Comparison of ENCODE assay signal across 9 cellular contexts in genomic region chr7:105352018-105352612, GRCh38. TPM values are rescaled to one million over a fixed set of nuclear protein-coding genes. Genes with fewer than 3 reads are reported as not detected.
DNase-seq lines count a peak whose midpoint lies in the region; ATAC-seq, FAIRE-seq and TF ChIP-seq lines count a peak whose summit lies in the region.
"Had no signal": no experiment of that assay in that cellular context is flagged by ENCODE, and none has a peak within 500 bp of the region (broad histone marks: within the 10 kb centered on the region; RNA-seq: fewer than 3 reads in every experiment).

No MANE protein-coding gene starts in this region.

- H3K27me3 Mint-ChIP-seq in astrocyte (ENCODE audit: low read depth, unreplicated experiment) = no peaks in the 10 kb centered on the region

- peak; percentile 95 for FAIRE-seq in A204.1 (lab: Jason Lieb, UNC)
- FAIRE-seq in astrocyte (lab: Jason Lieb, UNC) = no peak
- FAIRE-seq in keratinocyte (lab: Jason Lieb, UNC) = no peak
- FAIRE-seq: G401.6 had no signal

- H3K4me3 Mint-ChIP-seq in astrocyte (ENCODE audit: unreplicated experiment) = peak overlapping the region; percentile 76

- H3K9me3 ChIP-seq in SU-DHL-6 (ENCODE audit: insufficient read depth, low read length) = no peaks in the 10 kb centered on the region
- no peaks in the 10 kb centered on the region for H3K9me3 ChIP-seq in astrocyte (ENCODE audit: insufficient read depth, low read depth, low read length)
- H3K9me3 ChIP-seq in keratinocyte (ENCODE audit: control insufficient read depth, low read depth, low read length) = no peaks in the 10 kb centered on the region

- peak overlapping the region; percentile 85 for H3K27ac Mint-ChIP-seq in astrocyte (ENCODE audit: unreplicated experiment)

- H3K4me2 ChIP-seq in SU-DHL-6 (ENCODE audit: low read depth, low read length, poor library complexity, severe bottlenecking) (peak overlapping the region; percentile 48), astrocyte (ENCODE audit: low read length) (peak overlapping the region; percentile 79), keratinocyte (ENCODE audit: control insufficient read depth, extremely low read depth, insufficient read depth, low read depth, low read length) (peak overlapping the region; percentile 83)

- dilution Hi-C loops in keratinocyte (cut with MboI; ENCODE audit: extremely low pct_ligation_motif_present, low sequenced_read_pairs) = no loop called here

- H3K27me3 ChIP-seq in SU-DHL-6 (ENCODE audit: low read length) = no peaks in the 10 kb centered on the region
- H3K27me3 ChIP-seq in astrocyte (ENCODE audit: insufficient read depth, low read length) = no peaks in the 10 kb centered on the region
- H3K27me3 ChIP-seq in keratinocyte (ENCODE audit: control insufficient read depth, extremely low read depth, insufficient read depth, low read length) = no peaks in the 10 kb centered on the region

- H3K9me3 Mint-ChIP-seq in astrocyte (ENCODE audit: unreplicated experiment) = no peaks in the 10 kb centered on the region

- H3K4me1 ChIP-seq in astrocyte (ENCODE audit: insufficient read depth, low read length) (peaks cover 30% of the 10 kb centered on the region), keratinocyte (ENCODE audit: control insufficient read depth, extremely low read depth, insufficient read depth, low read length) (peaks cover 28% of the 10 kb centered on the region)

- H3F3A ChIP-seq in SU-DHL-6 (ENCODE audit: insufficient read depth) = 0 out of 2 replicates have a peak, but pooled peaks cover 6% of the 10 kb centered on the region

- peak; percentile 98 for DNase-seq in astrocyte (ENCODE audit: low read depth)
- DNase-seq in keratinocyte (ENCODE audit: low read depth, low spot score) = peak; percentile 7
- DNase-seq in stimulated activated CD4-positive, alpha-beta T cell treated with anti-CD3 and anti-CD28 coated beads, Interleukin-4, amount 100 ng/mL, for 1 hour = peak; percentile 15
- DNase-seq in DMS53 (lab: John Stamatoyannopoulos, UW) = no peak

- H3K9me2 ChIP-seq in SU-DHL-6 (replicated peaks; ENCODE audit: insufficient read depth, low read length) = no peaks in the 10 kb centered on the region

- H3K27ac ChIP-seq in SU-DHL-6 (ENCODE audit: low read depth, low read length) = 0 out of 2 replicates have a peak overlapping the region, but pooled peaks have one; percentile 18
- peak overlapping the region; percentile 69 for H3K27ac ChIP-seq in astrocyte (ENCODE audit: low read depth, low read length)
- peak overlapping the region; percentile 65 for H3K27ac ChIP-seq in keratinocyte (ENCODE audit: control insufficient read depth, insufficient read depth, low read length)

- no peak for TF ChIP-seq CTCF in SU-DHL-6 (IDR thresholded peaks at IDR 0.05; ENCODE audit: insufficient read depth, low read length, poor library complexity, severe bottlenecking)
- no peak for TF ChIP-seq CTCF in astrocyte (IDR thresholded peaks at IDR 0.05; ENCODE audit: insufficient read depth, low read depth, low read length)
- no peak for TF ChIP-seq CTCF in keratinocyte (optimal IDR thresholded peaks at IDR 0.05 in 1 of 3, IDR thresholded peaks at IDR 0.05 in 1 of 3, conservative IDR thresholded peaks at IDR 0.05 in 1 of 3; ENCODE audit: extremely low read depth in 1 of 3, insufficient read depth in 2 of 3, low read length in 3 of 3)

- H3K4me1 Mint-ChIP-seq in astrocyte (ENCODE audit: low read depth, unreplicated experiment) = peaks cover 23% of the 10 kb centered on the region

- H3K4me3 ChIP-seq in SU-DHL-6 (ENCODE audit: insufficient read depth, low read length, poor library complexity, severe bottlenecking) (no peak overlapping the region), astrocyte (ENCODE audit: insufficient read depth, low read depth, low read length) (peak overlapping the region; percentile 15), keratinocyte (ENCODE audit: control insufficient read depth in 2 of 3, extremely low read depth in 1 of 3, insufficient read depth in 2 of 3, low read depth in 1 of 3, low read length in 3 of 3) (peak overlapping the region in 2 of 3 experiments; percentile 18 to 29)

- no peak overlapping the region for H2AFZ ChIP-seq in SU-DHL-6 (ENCODE audit: low read depth, low read length, severe bottlenecking)
- H2AFZ ChIP-seq in astrocyte (ENCODE audit: low read depth, low read length) = peak overlapping the region; percentile 31
- H2AFZ ChIP-seq in keratinocyte (ENCODE audit: control insufficient read depth, low read length) = peak overlapping the region; percentile 50

- H3K9ac ChIP-seq in SU-DHL-6 (ENCODE audit: low read length) (no peak overlapping the region), astrocyte (ENCODE audit: low read length) (peak overlapping the region; percentile 48), keratinocyte (ENCODE audit: control insufficient read depth, extremely low read depth, insufficient read depth, low read length) (no peak overlapping the region)

- H3K9me1 ChIP-seq in keratinocyte (ENCODE audit: control insufficient read depth, extremely low read depth, insufficient read depth, low read length) = peaks cover 12% of the 10 kb centered on the region

- peaks cover 6% of the 10 kb centered on the region; the same call in 1 of the 2 replicates for H3K79me2 ChIP-seq in SU-DHL-6 (ENCODE audit: insufficient read depth, low read length)
- peaks cover 69% of the 10 kb centered on the region for H3K79me2 ChIP-seq in astrocyte (ENCODE audit: insufficient read depth, low read length)
- peaks cover 63% of the 10 kb centered on the region for H3K79me2 ChIP-seq in keratinocyte (ENCODE audit: control insufficient read depth, insufficient read depth, low read length)

- ATAC-seq in GM19043 (IDR thresholded peaks at IDR 0.05; ENCODE audit: low read depth, unreplicated experiment) (peak; percentile 90), HG03354 (IDR thresholded peaks at IDR 0.05; ENCODE audit: poor library complexity, severe bottlenecking, unreplicated experiment) (peak; percentile 88)

- H4K20me1 ChIP-seq in SU-DHL-6 (ENCODE audit: low read depth, low read length) = peaks cover 15% of the 10 kb centered on the region; the same call in 1 of the 2 replicates
- H4K20me1 ChIP-seq in astrocyte (ENCODE audit: insufficient read depth, low read length) = peaks cover 67% of the 10 kb centered on the region
- H4K20me1 ChIP-seq in keratinocyte (ENCODE audit: control insufficient read depth, extremely low read depth, insufficient read depth, low read length) = peaks cover 6% of the 10 kb centered on the region

- H3K36me3 ChIP-seq in SU-DHL-6 (ENCODE audit: low read length) (no peaks in the 10 kb centered on the region), astrocyte (ENCODE audit: insufficient read depth, low read length) (no peaks in the 10 kb centered on the region), keratinocyte (ENCODE audit: control insufficient read depth in 2 of 2, extremely low read depth in 1 of 2, insufficient read depth in 2 of 2, low read length in 2 of 2) (no peaks in the 10 kb centered on the region)

- no peaks in the 10 kb centered on the region for H3K36me3 Mint-ChIP-seq in astrocyte (ENCODE audit: low read depth, unreplicated experiment)

RNA-seq across cellular contexts. Expression of gene SRPK2, which starts 36.6 kb away (rescaled TPM):
- total RNA-seq in astrocyte = 54.8 and 59.2 TPM in 2 replicates
- polyA plus RNA-seq in keratinocyte = 26.6 to 40.2 TPM (median 32.7 TPM) in 3 replicates
- 72.0 TPM for polyA plus RNA-seq in keratinocyte (2011; ENCODE audit: low read depth)
- 27.9 and 36.1 TPM in 2 replicates for polyA plus RNA-seq in keratinocyte (2011; cell fraction: cytosol; rRNA removed)
- 45.9 and 47.2 TPM in 2 replicates for polyA plus RNA-seq in keratinocyte (2011; cell fraction: nucleus; rRNA removed)
- polyA plus RNA-seq in keratinocyte (2012; ENCODE audit: low replicate concordance) = 37.8 and 50.5 TPM in 2 replicates
- polyA minus RNA-seq in keratinocyte = 22.2 to 50.0 TPM (median 27.8 TPM) in 3 replicates
- polyA minus RNA-seq in keratinocyte (2011; cell fraction: cytosol; rRNA and poly(A)+ RNA removed) = 22.3 TPM
- 45.9 and 90.8 TPM in 2 replicates for polyA minus RNA-seq in keratinocyte (2011; cell fraction: nucleus; rRNA and poly(A)+ RNA removed)

Comparison
In these comparisons a context has a peak if more than half of its experiments do, and no peak if none do; other contexts are left out.
1. H3K27ac ChIP-seq: peak in every context shown above with its lines; median percentile 69 in astrocyte; 65 in keratinocyte; 18 in SU-DHL-6.